Comparison of ENCODE assay signal across 6 cellular contexts in genomic region chr16:31269973-31270372, GRCh38. TPM values are rescaled to one million over a fixed set of nuclear protein-coding genes. Genes with fewer than 3 reads are reported as not detected.
"Had no signal": no experiment of that assay in that cellular context is flagged by ENCODE, and none has a peak within 500 bp of the region (broad histone marks: within the 10 kb centered on the region; RNA-seq: fewer than 3 reads in every experiment).

No MANE protein-coding gene starts in this region.

RNA-seq across cellular contexts. Expression of gene ITGAM, which starts 10.2 kb away (rescaled TPM):
- total RNA-seq: H7 had no signal
- polyA plus RNA-seq: IMR-90 had no signal

RNA-seq across cellular contexts. Expression of gene PYDC1, which starts 53.0 kb away (rescaled TPM):
- total RNA-seq: GM23338, H4, H7, HT-29, IMR-90, K562 had no signal
- polyA plus RNA-seq: IMR-90, K562 had no signal

RNA-seq across cellular contexts. Expression of gene TRIM72, which starts 56.1 kb away (rescaled TPM):
- total RNA-seq: H4, IMR-90 had no signal
- polyA plus RNA-seq: IMR-90, K562 had no signal
